ENCODE assay signal across 20 cellular contexts in genomic region chr6:117501722-117502121, GRCh38. TPM values are rescaled to one million over a fixed set of nuclear protein-coding genes. Genes with fewer than 3 reads are reported as not detected.
DNase-seq lines count a peak whose midpoint lies in the region; ATAC-seq, FAIRE-seq and TF ChIP-seq lines count a peak whose summit lies in the region.
"Had no signal": no experiment of that assay in that cellular context is flagged by ENCODE, and none has a peak within 500 bp of the region (broad histone marks: within the 10 kb centered on the region; RNA-seq: fewer than 3 reads in every experiment).

No MANE protein-coding gene starts in this region.

- H3K23me2 ChIP-seq in H1 (ENCODE audit: low read depth, low read length), result no peaks in the 10 kb centered on the region

- H3K27ac ChIP-seq in Panc1 (ENCODE audit: low read length) (peak overlapping the region; percentile 68), H1 (ENCODE audit: low read depth, low read length) (no peak overlapping the region), smooth muscle cell (ENCODE audit: low read depth) (peak overlapping the region; percentile 57)

- no peak overlapping the region for H2BK120ac ChIP-seq in H1 (replicated peaks; ENCODE audit: low read depth, low read length)

- POLR2A ChIA-PET in Panc1 (lab: Charles Lee) (no interaction called here), H1 (lab: Charles Lee; ENCODE audit: partially characterized antibody) (no interaction called here)

- H3K4me2 ChIP-seq in H1 (ENCODE audit: insufficient read depth in 1 of 2, low read depth in 2 of 2, low read length in 2 of 2) (no peak overlapping the region), smooth muscle cell (peak overlapping the region; percentile 59)

- H3K79me2 ChIP-seq in H1 (ENCODE audit: control insufficient read depth in 1 of 2, insufficient read depth in 2 of 2, low read length in 2 of 2) (no peaks in the 10 kb centered on the region), smooth muscle cell (ENCODE audit: low read depth) (peaks cover 77% of the 10 kb centered on the region)

- CTCF ChIA-PET in Panc1 (lab: Charles Lee) (no interaction called here), H1 (lab: Charles Lee; ENCODE audit: partially characterized antibody) (no interaction called here)

- H3K4me1 ChIP-seq in Panc1 (ENCODE audit: control insufficient read depth, insufficient read depth, low read length) (peaks cover 18% of the 10 kb centered on the region), H1 (replicated peaks in 1 of 4; ENCODE audit: control insufficient read depth in 3 of 4, insufficient read depth in 4 of 4, low read length in 3 of 4) (no peaks in the 10 kb centered on the region), smooth muscle cell (ENCODE audit: low read depth) (peaks cover 18% of the 10 kb centered on the region)

- H3K79me1 ChIP-seq in H1 (ENCODE audit: low read depth, low read length), result no peaks in the 10 kb centered on the region

- TF ChIP-seq EP300 in H1 (IDR thresholded peaks at IDR 0.05; ENCODE audit: borderline replicate concordance in 1 of 2, low read depth in 2 of 2, low read length in 2 of 2), result no peak

- no peak overlapping the region for H2BK5ac ChIP-seq in H1 (ENCODE audit: low read depth, low read length)

- H3K9ac ChIP-seq in H1 (replicated peaks in 1 of 4; ENCODE audit: extremely low read depth in 1 of 4, low read depth in 3 of 4, low read length in 3 of 4) (no peak overlapping the region), smooth muscle cell (ENCODE audit: low read depth) (no peak overlapping the region)

- H4K20me1 ChIP-seq in H1 (replicated peaks in 1 of 2; ENCODE audit: control insufficient read depth in 1 of 2, insufficient read depth in 2 of 2, low read length in 2 of 2), result no peaks in the 10 kb centered on the region
- H4K20me1 ChIP-seq in smooth muscle cell (ENCODE audit: low read depth), result no peaks in the 10 kb centered on the region

- TF ChIP-seq POLR2A in H1 (IDR thresholded peaks at IDR 0.05; ENCODE audit: control extremely low read depth in 1 of 2, low read depth in 2 of 2, low read length in 2 of 2), result no peak

- no peak overlapping the region for H3K56ac ChIP-seq in H1 (replicated peaks; ENCODE audit: insufficient read length, low read depth, low read length)

- no peak overlapping the region for H3K23ac ChIP-seq in H1 (ENCODE audit: insufficient read length)

- ATAC-seq in Panc1, result no peak
- ATAC-seq: GM12878 had no signal

- H4K91ac ChIP-seq in H1 (replicated peaks; ENCODE audit: insufficient read length, low read length), result no peak overlapping the region

- no peak overlapping the region for H3K14ac ChIP-seq in H1 (ENCODE audit: insufficient read length)

- 75% methylated on average over 2 of the region's 2 CpGs; no CpG with 5 or more reads in 1 of the 2 experiments for WGBS in H1 (ENCODE audit: extremely low coverage in 1 of 2, insufficient coverage in 1 of 2, insufficient read length in 1 of 2, insufficient replicate concordance in 2 of 2, low coverage in 1 of 2, low lambda C conversion rate in 2 of 2, missing lambda C conversion rate in 1 of 2), 2 experiments
- WGBS in smooth muscle cell (ENCODE audit: low lambda C conversion rate), result 74% methylated on average over 2 of the region's 2 CpGs

- peak overlapping the region; percentile 26 for H4K5ac ChIP-seq in H1 (ENCODE audit: insufficient read length, low read depth, low read length)

- TF ChIP-seq CTCF in Panc1 (IDR thresholded peaks at IDR 0.05), result no peak
- TF ChIP-seq CTCF in H1 (IDR thresholded peaks at IDR 0.05; ENCODE audit: control extremely low read depth in 1 of 3, insufficient read depth in 1 of 3, low read depth in 1 of 3, low read length in 3 of 3), result no peak
- TF ChIP-seq CTCF in smooth muscle cell (IDR thresholded peaks at IDR 0.05; ENCODE audit: borderline replicate concordance, insufficient read depth, poor library complexity, severe bottlenecking), result no peak

- no peak overlapping the region for H3K18ac ChIP-seq in H1 (ENCODE audit: extremely low read depth, low read length)

- DNase-seq in NOMO-1 treated with DMSO at 0.1 percent for 48 hours (lab: John Stamatoyannopoulos, UW; ENCODE audit: unreplicated experiment) (peak; percentile 18), NOMO-1 treated with dmso at 0.1 percent for 144 hours (lab: John Stamatoyannopoulos, UW; ENCODE audit: unreplicated experiment) (no peak), Panc1 (ENCODE audit: low read depth, low spot score) (no peak), H1 (ENCODE audit: low read depth in 1 of 2, low spot score in 2 of 2) (no peak), smooth muscle cell (lab: John Stamatoyannopoulos, UW; ENCODE audit: unreplicated experiment) (no peak), SIG-M5 (lab: John Stamatoyannopoulos, UW) (no peak), NCI-H2029 treated with DMSO at 0.1 percent for 48 hours (lab: John Stamatoyannopoulos, UW) (no peak)
- DNase-seq in effector CD8-positive, alpha-beta T cell (lab: John Stamatoyannopoulos, UW), result no peak
- DNase-seq: 8988T; CD4-positive, CD25-positive, alpha-beta regulatory T cell; DMS53; EL; HCEC 1CT; KBM-7; NCI-H1092 treated with DMSO at 0.1 percent for 48 hours; NCI-H146; NCI-H510A; NCI-H774; RPMI8226 had no signal

- no peak for FAIRE-seq in H1 (lab: Jason Lieb, UNC)
- FAIRE-seq: GM12878 had no signal

- H3K36me3 ChIP-seq in Panc1 (ENCODE audit: control insufficient read depth, insufficient read depth, low read length) (no peaks in the 10 kb centered on the region), H1 (ENCODE audit: control insufficient read depth in 2 of 4, insufficient read depth in 4 of 4, low read length in 3 of 4) (no peaks in the 10 kb centered on the region), smooth muscle cell (ENCODE audit: low read depth) (no peaks in the 10 kb centered on the region)

- no peak for TF ChIP-seq RAD21 in H1 (IDR thresholded peaks at IDR 0.05 in 1 of 2, conservative IDR thresholded peaks at IDR 0.05 in 1 of 2; ENCODE audit: low read depth in 2 of 2, low read length in 2 of 2)

- H3K27me3 ChIP-seq in Panc1 (ENCODE audit: control insufficient read depth, insufficient read depth, low read length), result no peaks in the 10 kb centered on the region
- no peaks in the 10 kb centered on the region for H3K27me3 ChIP-seq in H1 (replicated peaks in 1 of 4; ENCODE audit: control insufficient read depth in 3 of 4, extremely low read depth in 1 of 4, insufficient read depth in 3 of 4, low read length in 3 of 4)
- H3K27me3 ChIP-seq in smooth muscle cell (ENCODE audit: low read depth), result no peaks in the 10 kb centered on the region

- BruUV-seq in Panc1 (replicated peaks; lab: Mats Ljungman, UMichigan), result no TSS peak

- H3K4me3 ChIP-seq in Panc1 (ENCODE audit: low read depth in 2 of 2, low read length in 2 of 2) (no peak overlapping the region), H1 (ENCODE audit: extremely low read depth in 1 of 4, insufficient read depth in 2 of 4, low read depth in 3 of 4, low read length in 4 of 4) (no peak overlapping the region), smooth muscle cell (no peak overlapping the region)
- H3K4me3 ChIP-seq: GM12878 had no signal

- H2BK12ac ChIP-seq in H1 (ENCODE audit: low read depth, low read length), result no peak overlapping the region

- H2BK20ac ChIP-seq in H1 (ENCODE audit: low read length), result no peak overlapping the region

- peaks cover 23% of the 10 kb centered on the region for H3F3A ChIP-seq in smooth muscle cell (ENCODE audit: low read depth)

- intact Hi-C loops in Panc1 (cut with micrococcal nuclease; ENCODE audit: unreplicated experiment), result no loop called here

- no peak overlapping the region for H2AK5ac ChIP-seq in H1 (ENCODE audit: low read depth, low read length)

- no peak overlapping the region for H4K8ac ChIP-seq in H1 (ENCODE audit: extremely low read depth, insufficient read depth, low read length)

- in situ Hi-C loops in Panc1 (cut with HindIII; ENCODE audit: low pct_unique_long_range_greater_than_20kb, low sequenced_read_pairs), result no loop called here

- no peak overlapping the region for H2BK15ac ChIP-seq in H1 (ENCODE audit: low read length)

- H2AFZ ChIP-seq in H1 (ENCODE audit: low read length) (no peak overlapping the region), smooth muscle cell (ENCODE audit: low read depth) (no peak overlapping the region)

- no peak overlapping the region for H3K4ac ChIP-seq in H1 (replicated peaks; ENCODE audit: insufficient read length, low read depth, low read length)

- no peaks in the 10 kb centered on the region for H3K9me3 ChIP-seq in Panc1 (ENCODE audit: control insufficient read depth, insufficient read depth, low read depth, low read length)
- H3K9me3 ChIP-seq in H1 (ENCODE audit: insufficient read depth in 2 of 2, low read depth in 1 of 2, low read length in 1 of 2), result no peaks in the 10 kb centered on the region
- H3K9me3 ChIP-seq in smooth muscle cell (replicated peaks; ENCODE audit: low read depth), result no peaks in the 10 kb centered on the region

TF ChIP-seq in H1, 55 proteins besides CTCF, POLR2A, EP300 and RAD21 (continues in another document):
- TF ChIP-seq CREB1 (IDR thresholded peaks at IDR 0.05) (no peak), SP2 (IDR thresholded peaks at IDR 0.05; ENCODE audit: low read length) (no peak), RBBP5 (IDR thresholded peaks at IDR 0.05; ENCODE audit: borderline replicate concordance, low read depth, low read length) (no peak), ASH2L (IDR thresholded peaks at IDR 0.05; ENCODE audit: low read length) (no peak), BRCA1 (IDR thresholded peaks at IDR 0.05; ENCODE audit: low read depth, low read length) (no peak), POU5F1 (IDR thresholded peaks at IDR 0.05; ENCODE audit: low read depth, low read length) (no peak), GABPA (IDR thresholded peaks at IDR 0.05; ENCODE audit: borderline replicate concordance, insufficient read depth, low read length) (no peak), RFX5 (IDR thresholded peaks at IDR 0.05; ENCODE audit: borderline replicate concordance, low read depth, low read length) (no peak)

RNA-seq across cellular contexts. Expression of gene DCBLD1, which starts 19.2 kb away (rescaled TPM):
- total RNA-seq in Panc1 (2021; ENCODE audit: unreplicated experiment) (29.0 TPM), smooth muscle cell (82.1 and 86.1 TPM in 2 replicates)
- polyA plus RNA-seq in Panc1 (2012; ENCODE audit: insufficient read length), result 20.1 TPM
- total RNA-seq in H1 (2021; fragmentation: NEBNext Ultra II Directional; extraction: Animal tissue kit (Norgen Biotek cat#: 25700)), result 7.9 and 11.2 TPM in 2 replicates
- polyA plus RNA-seq in H1 (2011; rRNA removed) (3.7 and 3.9 TPM in 2 replicates), smooth muscle cell (44.6 and 77.5 TPM in 2 replicates)
- 5.0 TPM for polyA plus RNA-seq in H1 (2011; cell fraction: cytosol; rRNA removed)
- polyA plus RNA-seq in H1 (2011; cell fraction: nucleus; rRNA removed), result 4.1 TPM
- polyA plus RNA-seq in H1 (2012, experiment 1 of 2), result 5.2 to 8.4 TPM (median 6.1 TPM) in 4 replicates
- polyA plus RNA-seq in H1 (2012, experiment 2 of 2), result 1.8 TPM
- 13.1 TPM for polyA plus RNA-seq in H1 (2013, experiment 1 of 2)
- 15.7 TPM for polyA plus RNA-seq in H1 (2013, experiment 2 of 2)
- polyA minus RNA-seq in H1 (2011; rRNA and poly(A)+ RNA removed), result 7.0 and 7.7 TPM in 2 replicates
- polyA minus RNA-seq in H1 (2011; cell fraction: cytosol; rRNA and poly(A)+ RNA removed), result 7.5 TPM
- 8.0 TPM for polyA minus RNA-seq in H1 (2011; cell fraction: nucleus; rRNA and poly(A)+ RNA removed)
